ENCODE assay signal across 1 cellular context in the genomic region with DNA sequence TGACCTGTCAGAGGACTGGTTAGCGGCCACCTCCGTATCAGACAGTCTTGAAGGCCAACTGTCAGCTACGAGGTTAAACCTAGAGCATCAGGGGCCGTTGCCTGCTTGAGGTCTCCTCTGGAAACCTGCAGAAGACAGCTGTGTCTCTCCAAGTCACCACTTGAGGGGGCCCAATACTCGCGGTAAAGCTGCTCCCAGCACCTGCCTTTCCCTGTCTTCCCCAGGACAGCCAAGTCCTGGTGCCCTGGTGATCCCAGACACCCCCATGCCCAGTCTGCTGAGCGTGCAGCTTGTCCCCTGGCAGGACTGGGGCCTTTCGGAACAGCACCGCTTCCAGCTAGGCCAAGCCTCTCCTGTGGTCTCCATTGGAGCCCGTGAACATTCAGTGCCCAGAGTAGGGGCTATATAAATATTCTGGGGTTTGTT.
A peak's percentile ranks its signal among the peaks of the same experiment; 100 is the strongest.
TF ChIP-seq lines count a peak whose summit lies in the region.

No MANE protein-coding gene starts in this region.

TF ChIP-seq in HepG2, 621 proteins besides CTCF, POLR2A, EP300 and RAD21 (continued from another document and continues in another):
- TF ChIP-seq, protein P1, sequence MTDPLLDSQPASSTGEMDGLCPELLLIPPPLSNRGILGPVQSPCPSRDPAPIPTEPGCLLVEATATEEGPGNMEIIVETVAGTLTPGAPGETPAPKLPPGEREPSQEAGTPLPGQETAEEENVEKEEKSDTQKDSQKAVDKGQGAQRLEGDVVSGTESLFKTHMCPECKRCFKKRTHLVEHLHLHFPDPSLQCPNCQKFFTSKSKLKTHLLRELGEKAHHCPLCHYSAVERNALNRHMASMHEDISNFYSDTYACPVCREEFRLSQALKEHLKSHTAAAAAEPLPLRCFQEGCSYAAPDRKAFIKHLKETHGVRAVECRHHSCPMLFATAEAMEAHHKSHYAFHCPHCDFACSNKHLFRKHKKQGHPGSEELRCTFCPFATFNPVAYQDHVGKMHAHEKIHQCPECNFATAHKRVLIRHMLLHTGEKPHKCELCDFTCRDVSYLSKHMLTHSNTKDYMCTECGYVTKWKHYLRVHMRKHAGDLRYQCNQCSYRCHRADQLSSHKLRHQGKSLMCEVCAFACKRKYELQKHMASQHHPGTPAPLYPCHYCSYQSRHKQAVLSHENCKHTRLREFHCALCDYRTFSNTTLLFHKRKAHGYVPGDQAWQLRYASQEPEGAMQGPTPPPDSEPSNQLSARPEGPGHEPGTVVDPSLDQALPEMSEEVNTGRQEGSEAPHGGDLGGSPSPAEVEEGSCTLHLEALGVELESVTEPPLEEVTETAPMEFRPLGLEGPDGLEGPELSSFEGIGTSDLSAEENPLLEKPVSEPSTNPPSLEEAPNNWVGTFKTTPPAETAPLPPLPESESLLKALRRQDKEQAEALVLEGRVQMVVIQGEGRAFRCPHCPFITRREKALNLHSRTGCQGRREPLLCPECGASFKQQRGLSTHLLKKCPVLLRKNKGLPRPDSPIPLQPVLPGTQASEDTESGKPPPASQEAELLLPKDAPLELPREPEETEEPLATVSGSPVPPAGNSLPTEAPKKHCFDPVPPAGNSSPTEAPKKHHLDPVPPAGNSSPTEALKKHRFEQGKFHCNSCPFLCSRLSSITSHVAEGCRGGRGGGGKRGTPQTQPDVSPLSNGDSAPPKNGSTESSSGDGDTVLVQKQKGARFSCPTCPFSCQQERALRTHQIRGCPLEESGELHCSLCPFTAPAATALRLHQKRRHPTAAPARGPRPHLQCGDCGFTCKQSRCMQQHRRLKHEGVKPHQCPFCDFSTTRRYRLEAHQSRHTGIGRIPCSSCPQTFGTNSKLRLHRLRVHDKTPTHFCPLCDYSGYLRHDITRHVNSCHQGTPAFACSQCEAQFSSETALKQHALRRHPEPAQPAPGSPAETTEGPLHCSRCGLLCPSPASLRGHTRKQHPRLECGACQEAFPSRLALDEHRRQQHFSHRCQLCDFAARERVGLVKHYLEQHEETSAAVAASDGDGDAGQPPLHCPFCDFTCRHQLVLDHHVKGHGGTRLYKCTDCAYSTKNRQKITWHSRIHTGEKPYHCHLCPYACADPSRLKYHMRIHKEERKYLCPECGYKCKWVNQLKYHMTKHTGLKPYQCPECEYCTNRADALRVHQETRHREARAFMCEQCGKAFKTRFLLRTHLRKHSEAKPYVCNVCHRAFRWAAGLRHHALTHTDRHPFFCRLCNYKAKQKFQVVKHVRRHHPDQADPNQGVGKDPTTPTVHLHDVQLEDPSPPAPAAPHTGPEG (CRISPR knock-in tag; IDR thresholded peaks at IDR 0.05): peak; percentile 68; the same call in 1 of the 2 replicates
- TF ChIP-seq FOSL1 (CRISPR knock-in tag; IDR thresholded peaks at IDR 0.05; ENCODE audit: borderline replicate concordance) (no peak), ZNF577 (CRISPR knock-in tag; IDR thresholded peaks at IDR 0.05; ENCODE audit: borderline replicate concordance, low read depth) (no peak), RBAK (CRISPR knock-in tag; IDR thresholded peaks at IDR 0.05) (no peak), ZNF720 (CRISPR knock-in tag; IDR thresholded peaks at IDR 0.05) (no peak), ZNF18 (CRISPR knock-in tag; IDR thresholded peaks at IDR 0.05; ENCODE audit: insufficient replicate concordance) (peak; percentile 47), TOE1 (CRISPR knock-in tag; IDR thresholded peaks at IDR 0.05) (no peak), MZF1 (CRISPR knock-in tag; IDR thresholded peaks at IDR 0.05; ENCODE audit: borderline replicate concordance) (no peak), CCDC6 (CRISPR knock-in tag; IDR thresholded peaks at IDR 0.05) (no peak), KLF12 (CRISPR knock-in tag; IDR thresholded peaks at IDR 0.05; ENCODE audit: borderline replicate concordance) (0 out of 2 replicates have a peak, but pooled peaks have one; percentile 47), MAF1 (CRISPR knock-in tag; IDR thresholded peaks at IDR 0.05; ENCODE audit: borderline replicate concordance) (0 out of 2 replicates have a peak, but pooled peaks have one; percentile 38), MIER3 (CRISPR knock-in tag; IDR thresholded peaks at IDR 0.05; ENCODE audit: borderline replicate concordance) (no peak), ZNF564 (CRISPR knock-in tag; IDR thresholded peaks at IDR 0.05) (no peak), ZBTB25 (CRISPR knock-in tag; IDR thresholded peaks at IDR 0.05) (peak; percentile 34; the same call in 1 of the 2 replicates), TFDP1 (CRISPR knock-in tag; IDR thresholded peaks at IDR 0.05; ENCODE audit: borderline replicate concordance) (no peak), ASH2L (IDR thresholded peaks at IDR 0.05; ENCODE audit: insufficient read length, low read depth, low read length) (no peak), ZNF160 (CRISPR knock-in tag; IDR thresholded peaks at IDR 0.05) (0 out of 2 replicates have a peak, but pooled peaks have one; percentile 54), ZNF672 (CRISPR knock-in tag; IDR thresholded peaks at IDR 0.05) (no peak), ZNF557 (CRISPR knock-in tag; IDR thresholded peaks at IDR 0.05) (no peak), ZBTB7A (CRISPR knock-in tag; IDR thresholded peaks at IDR 0.05) (no peak), ZNF337 (CRISPR knock-in tag; IDR thresholded peaks at IDR 0.05; ENCODE audit: borderline replicate concordance, low read depth) (0 out of 2 replicates have a peak, but pooled peaks have one; percentile 39), EZH2 (conservative IDR thresholded peaks at IDR 0.05; ENCODE audit: low read depth, low read length) (no peak), ZNF687 (CRISPR knock-in tag; IDR thresholded peaks at IDR 0.05) (peak; percentile 72), SALL1 (CRISPR knock-in tag; IDR thresholded peaks at IDR 0.05) (peak; percentile 14; the same call in 1 of the 2 replicates), ZNF563 (CRISPR knock-in tag; IDR thresholded peaks at IDR 0.05) (no peak)
- TF ChIP-seq, protein P2, sequence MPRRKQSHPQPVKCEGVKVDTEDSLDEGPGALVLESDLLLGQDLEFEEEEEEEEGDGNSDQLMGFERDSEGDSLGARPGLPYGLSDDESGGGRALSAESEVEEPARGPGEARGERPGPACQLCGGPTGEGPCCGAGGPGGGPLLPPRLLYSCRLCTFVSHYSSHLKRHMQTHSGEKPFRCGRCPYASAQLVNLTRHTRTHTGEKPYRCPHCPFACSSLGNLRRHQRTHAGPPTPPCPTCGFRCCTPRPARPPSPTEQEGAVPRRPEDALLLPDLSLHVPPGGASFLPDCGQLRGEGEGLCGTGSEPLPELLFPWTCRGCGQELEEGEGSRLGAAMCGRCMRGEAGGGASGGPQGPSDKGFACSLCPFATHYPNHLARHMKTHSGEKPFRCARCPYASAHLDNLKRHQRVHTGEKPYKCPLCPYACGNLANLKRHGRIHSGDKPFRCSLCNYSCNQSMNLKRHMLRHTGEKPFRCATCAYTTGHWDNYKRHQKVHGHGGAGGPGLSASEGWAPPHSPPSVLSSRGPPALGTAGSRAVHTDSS (CRISPR knock-in tag; conservative IDR thresholded peaks at IDR 0.05): 0 out of 2 replicates have a peak, but pooled peaks have one; percentile 54
- TF ChIP-seq, protein P3, sequence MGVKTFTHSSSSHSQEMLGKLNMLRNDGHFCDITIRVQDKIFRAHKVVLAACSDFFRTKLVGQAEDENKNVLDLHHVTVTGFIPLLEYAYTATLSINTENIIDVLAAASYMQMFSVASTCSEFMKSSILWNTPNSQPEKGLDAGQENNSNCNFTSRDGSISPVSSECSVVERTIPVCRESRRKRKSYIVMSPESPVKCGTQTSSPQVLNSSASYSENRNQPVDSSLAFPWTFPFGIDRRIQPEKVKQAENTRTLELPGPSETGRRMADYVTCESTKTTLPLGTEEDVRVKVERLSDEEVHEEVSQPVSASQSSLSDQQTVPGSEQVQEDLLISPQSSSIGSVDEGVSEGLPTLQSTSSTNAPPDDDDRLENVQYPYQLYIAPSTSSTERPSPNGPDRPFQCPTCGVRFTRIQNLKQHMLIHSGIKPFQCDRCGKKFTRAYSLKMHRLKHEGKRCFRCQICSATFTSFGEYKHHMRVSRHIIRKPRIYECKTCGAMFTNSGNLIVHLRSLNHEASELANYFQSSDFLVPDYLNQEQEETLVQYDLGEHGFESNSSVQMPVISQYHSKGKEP (CRISPR knock-in tag; IDR thresholded peaks at IDR 0.05): no peak
- TF ChIP-seq, protein P4, sequence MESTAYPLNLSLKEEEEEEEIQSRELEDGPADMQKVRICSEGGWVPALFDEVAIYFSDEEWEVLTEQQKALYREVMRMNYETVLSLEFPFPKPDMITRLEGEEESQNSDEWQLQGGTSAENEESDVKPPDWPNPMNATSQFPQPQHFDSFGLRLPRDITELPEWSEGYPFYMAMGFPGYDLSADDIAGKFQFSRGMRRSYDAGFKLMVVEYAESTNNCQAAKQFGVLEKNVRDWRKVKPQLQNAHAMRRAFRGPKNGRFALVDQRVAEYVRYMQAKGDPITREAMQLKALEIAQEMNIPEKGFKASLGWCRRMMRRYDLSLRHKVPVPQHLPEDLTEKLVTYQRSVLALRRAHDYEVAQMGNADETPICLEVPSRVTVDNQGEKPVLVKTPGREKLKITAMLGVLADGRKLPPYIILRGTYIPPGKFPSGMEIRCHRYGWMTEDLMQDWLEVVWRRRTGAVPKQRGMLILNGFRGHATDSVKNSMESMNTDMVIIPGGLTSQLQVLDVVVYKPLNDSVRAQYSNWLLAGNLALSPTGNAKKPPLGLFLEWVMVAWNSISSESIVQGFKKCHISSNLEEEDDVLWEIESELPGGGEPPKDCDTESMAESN (CRISPR knock-in tag; conservative IDR thresholded peaks at IDR 0.05): no peak
- TF ChIP-seq, protein P5, sequence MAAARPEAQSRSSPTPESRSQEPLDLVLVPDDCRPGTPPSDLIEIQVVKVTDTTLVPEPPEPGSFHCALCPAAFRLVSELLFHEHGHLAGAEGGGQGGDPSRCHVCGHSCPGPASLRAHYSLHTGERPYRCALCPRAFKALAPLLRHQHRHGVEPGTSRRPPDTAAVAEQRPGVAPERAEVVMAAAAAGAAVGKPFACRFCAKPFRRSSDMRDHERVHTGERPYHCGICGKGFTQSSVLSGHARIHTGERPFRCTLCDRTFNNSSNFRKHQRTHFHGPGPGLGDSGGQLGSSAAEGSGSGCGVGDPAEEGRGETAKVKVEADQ (CRISPR knock-in tag; IDR thresholded peaks at IDR 0.05; ENCODE audit: borderline replicate concordance): no peak
- TF ChIP-seq, protein P6, sequence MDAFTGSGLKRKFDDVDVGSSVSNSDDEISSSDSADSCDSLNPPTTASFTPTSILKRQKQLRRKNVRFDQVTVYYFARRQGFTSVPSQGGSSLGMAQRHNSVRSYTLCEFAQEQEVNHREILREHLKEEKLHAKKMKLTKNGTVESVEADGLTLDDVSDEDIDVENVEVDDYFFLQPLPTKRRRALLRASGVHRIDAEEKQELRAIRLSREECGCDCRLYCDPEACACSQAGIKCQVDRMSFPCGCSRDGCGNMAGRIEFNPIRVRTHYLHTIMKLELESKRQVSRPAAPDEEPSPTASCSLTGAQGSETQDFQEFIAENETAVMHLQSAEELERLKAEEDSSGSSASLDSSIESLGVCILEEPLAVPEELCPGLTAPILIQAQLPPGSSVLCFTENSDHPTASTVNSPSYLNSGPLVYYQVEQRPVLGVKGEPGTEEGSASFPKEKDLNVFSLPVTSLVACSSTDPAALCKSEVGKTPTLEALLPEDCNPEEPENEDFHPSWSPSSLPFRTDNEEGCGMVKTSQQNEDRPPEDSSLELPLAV (CRISPR knock-in tag; conservative IDR thresholded peaks at IDR 0.05; ENCODE audit: low read depth): no peak
